In genomic region chr17:6443692-6444572, GRCh38 we compare ENCODE assay signal across 1 cellular context.
TF ChIP-seq lines count a peak whose summit lies in the region.

Gene PIMREG, plus strand, starts transcription at chr17:6444455. Its CDS starts 656 bp downstream, at chr17:6445111.

TF ChIP-seq in HepG2, 621 proteins besides CTCF, POLR2A, EP300 and RAD21 (continued from another document and continues in another):
- TF ChIP-seq LRRFIP1 (CRISPR knock-in tag; conservative IDR thresholded peaks at IDR 0.05), result no peak
- peak; percentile 67; the same call in 1 of the 2 replicates for TF ChIP-seq ZBTB43 (CRISPR knock-in tag; conservative IDR thresholded peaks at IDR 0.05)
- no peak for TF ChIP-seq HNF4A (CRISPR knock-in tag; IDR thresholded peaks at IDR 0.05)
- TF ChIP-seq NFE2 (CRISPR knock-in tag; IDR thresholded peaks at IDR 0.05), result 0 out of 2 replicates have a peak, but pooled peaks have one; percentile 30
- peak; percentile 59 for TF ChIP-seq KAT8 (CRISPR knock-in tag; IDR thresholded peaks at IDR 0.05)
- no peak for TF ChIP-seq TCF12 (IDR thresholded peaks at IDR 0.05)
- TF ChIP-seq TCF12 (CRISPR knock-in tag; IDR thresholded peaks at IDR 0.05), result no peak
- TF ChIP-seq ZNF451 (CRISPR knock-in tag; IDR thresholded peaks at IDR 0.05), result 0 out of 2 replicates have a peak, but pooled peaks have one; percentile 78
- TF ChIP-seq ERF (CRISPR knock-in tag; IDR thresholded peaks at IDR 0.05), result peak; percentile 72; the same call in 1 of the 2 replicates
- 0 out of 2 replicates have a peak, but pooled peaks have one; percentile 70 for TF ChIP-seq PAX8 (CRISPR knock-in tag; IDR thresholded peaks at IDR 0.05; ENCODE audit: borderline replicate concordance)
- TF ChIP-seq CEBPG (CRISPR knock-in tag; IDR thresholded peaks at IDR 0.05), result no peak
- peak; percentile 64 for TF ChIP-seq IKZF5 (CRISPR knock-in tag; IDR thresholded peaks at IDR 0.05)
- TF ChIP-seq ZNF616 (CRISPR knock-in tag; IDR thresholded peaks at IDR 0.05; ENCODE audit: low read depth), result 0 out of 2 replicates have a peak, but pooled peaks have one; percentile 35
- no peak for TF ChIP-seq ZNF816 (CRISPR knock-in tag; IDR thresholded peaks at IDR 0.05; ENCODE audit: borderline replicate concordance)
- no peak; the same call in 1 of the 2 replicates for TF ChIP-seq ZSCAN5A (CRISPR knock-in tag; IDR thresholded peaks at IDR 0.05; ENCODE audit: borderline replicate concordance)
- peak; percentile 52; the same call in 1 of the 2 replicates for TF ChIP-seq THAP9 (CRISPR knock-in tag; IDR thresholded peaks at IDR 0.05; ENCODE audit: borderline replicate concordance)
- no peak for TF ChIP-seq ZNF766 (CRISPR knock-in tag; IDR thresholded peaks at IDR 0.05; ENCODE audit: borderline replicate concordance)
- TF ChIP-seq THAP11 (CRISPR knock-in tag; IDR thresholded peaks at IDR 0.05), result peak; percentile 47; the same call in 1 of the 2 replicates
- peak; percentile 90 for TF ChIP-seq SMYD3 (CRISPR knock-in tag; IDR thresholded peaks at IDR 0.05)
- 0 out of 2 replicates have a peak, but pooled peaks have one; percentile 75 for TF ChIP-seq ZNF678 (CRISPR knock-in tag; IDR thresholded peaks at IDR 0.05)
- peak; percentile 89 for TF ChIP-seq SP2 (CRISPR knock-in tag; IDR thresholded peaks at IDR 0.05)
- TF ChIP-seq FIP1L1 (IDR thresholded peaks at IDR 0.05; ENCODE audit: borderline replicate concordance, insufficient read depth, low read depth, low read length), result no peak
- 0 out of 2 replicates have a peak, but pooled peaks have one; percentile 48 for TF ChIP-seq ZNF564 (CRISPR knock-in tag; IDR thresholded peaks at IDR 0.05)
- TF ChIP-seq KDM5A (IDR thresholded peaks at IDR 0.05; ENCODE audit: borderline replicate concordance, low read length), result no peak; the same call in 1 of the 2 replicates
- TF ChIP-seq ATF7 (IDR thresholded peaks at IDR 0.05), result no peak
- no peak for TF ChIP-seq ATF7 (CRISPR knock-in tag; IDR thresholded peaks at IDR 0.05)
- peak; percentile 94 for TF ChIP-seq TFAP4 (IDR thresholded peaks at IDR 0.05; ENCODE audit: borderline replicate concordance, low read depth)
- peak; percentile 84 for TF ChIP-seq PATZ1 (CRISPR knock-in tag; IDR thresholded peaks at IDR 0.05)
- TF ChIP-seq ZNF446 (CRISPR knock-in tag; IDR thresholded peaks at IDR 0.05), result peak; percentile 73; the same call in 1 of the 2 replicates
- peak; percentile 34 for TF ChIP-seq SRSF1 (optimal IDR thresholded peaks at IDR 0.05; ENCODE audit: low read depth, low read length)
- peak; percentile 88 for TF ChIP-seq ZFX (CRISPR knock-in tag; IDR thresholded peaks at IDR 0.05; ENCODE audit: low read depth)
- peak; percentile 53; the same call in 1 of the 2 replicates for TF ChIP-seq SP5 (CRISPR knock-in tag; IDR thresholded peaks at IDR 0.05; ENCODE audit: borderline replicate concordance, low read depth)
- TF ChIP-seq MYPOP (CRISPR knock-in tag; IDR thresholded peaks at IDR 0.05), result peak; percentile 64
- 0 out of 2 replicates have a peak, but pooled peaks have one; percentile 75 for TF ChIP-seq TMF1 (CRISPR knock-in tag; IDR thresholded peaks at IDR 0.05; ENCODE audit: low read depth)
- peak; percentile 72 for TF ChIP-seq MXD3 (CRISPR knock-in tag; IDR thresholded peaks at IDR 0.05)
- TF ChIP-seq ZNF781 (CRISPR knock-in tag; IDR thresholded peaks at IDR 0.05; ENCODE audit: borderline replicate concordance, not compliant biosample characterization), result peak; percentile 48
- peak; percentile 52; the same call in 1 of the 2 replicates for TF ChIP-seq HDAC2 (CRISPR knock-in tag; IDR thresholded peaks at IDR 0.05)
- TF ChIP-seq IRF2 (CRISPR knock-in tag; IDR thresholded peaks at IDR 0.05), result peak; percentile 23; the same call in 1 of the 2 replicates
- TF ChIP-seq ZFP90 (CRISPR knock-in tag; IDR thresholded peaks at IDR 0.05; ENCODE audit: borderline replicate concordance), result no peak
- peak; percentile 92 for TF ChIP-seq SIN3B (IDR thresholded peaks at IDR 0.05; ENCODE audit: low read length)
- TF ChIP-seq ZNF367 (CRISPR knock-in tag; IDR thresholded peaks at IDR 0.05; ENCODE audit: borderline replicate concordance), result 0 out of 2 replicates have a peak, but pooled peaks have one; percentile 55
- TF ChIP-seq SNAPC5 (CRISPR knock-in tag; IDR thresholded peaks at IDR 0.05; ENCODE audit: borderline replicate concordance), result peak; percentile 80; the same call in 1 of the 2 replicates
- 0 out of 2 replicates have a peak, but pooled peaks have one; percentile 40 for TF ChIP-seq DZIP1 (CRISPR knock-in tag; IDR thresholded peaks at IDR 0.05)
- 0 out of 2 replicates have a peak, but pooled peaks have one; percentile 20 for TF ChIP-seq GATAD2A (CRISPR knock-in tag; IDR thresholded peaks at IDR 0.05)
- TF ChIP-seq TGIF2 (CRISPR knock-in tag; IDR thresholded peaks at IDR 0.05), result peak; percentile 75; the same call in 1 of the 2 replicates
- TF ChIP-seq ZNF576 (CRISPR knock-in tag; IDR thresholded peaks at IDR 0.05), result 0 out of 2 replicates have a peak, but pooled peaks have one; percentile 2
- no peak for TF ChIP-seq ZNF570 (CRISPR knock-in tag; IDR thresholded peaks at IDR 0.05; ENCODE audit: borderline replicate concordance)
